Comparison of ENCODE assay signal across 1 cellular context in genomic region chr1:57218487-57219079, GRCh38.
A peak's percentile ranks its signal among the peaks of the same experiment; 100 is the strongest.
TF ChIP-seq lines count a peak whose summit lies in the region.

No MANE protein-coding gene starts in this region.

TF ChIP-seq in K562, 482 proteins besides CTCF, POLR2A, EP300 and RAD21 (continued from another document and continues in another):
- TF ChIP-seq ZNF407 (IDR thresholded peaks at IDR 0.05; ENCODE audit: low read depth), result no peak
- TF ChIP-seq ARID4B (CRISPR knock-in tag; IDR thresholded peaks at IDR 0.05), result no peak
- TF ChIP-seq TEAD1 (CRISPR knock-in tag; IDR thresholded peaks at IDR 0.05), result peak in 1 of 2 experiments; percentile 81; a peak in 2 of 4 replicates
- no peak for TF ChIP-seq BRD9 (IDR thresholded peaks at IDR 0.05; ENCODE audit: low read depth, partially characterized antibody)
- no peak for TF ChIP-seq TOE1 (IDR thresholded peaks at IDR 0.05; ENCODE audit: borderline replicate concordance)
- TF ChIP-seq TOE1 (CRISPR knock-in tag; IDR thresholded peaks at IDR 0.05; ENCODE audit: borderline replicate concordance, low read depth), result no peak
- TF ChIP-seq PRMT5 (CRISPR knock-in tag; IDR thresholded peaks at IDR 0.05), result no peak
- TF ChIP-seq ZNF212 (CRISPR knock-in tag; IDR thresholded peaks at IDR 0.05), result no peak
- TF ChIP-seq U2AF2 (optimal IDR thresholded peaks at IDR 0.05; ENCODE audit: low read depth, low read length), result no peak
- TF ChIP-seq FOXA1 (IDR thresholded peaks at IDR 0.05; ENCODE audit: borderline replicate concordance), result no peak
- 0 out of 2 replicates have a peak, but pooled peaks have one; percentile 40 for TF ChIP-seq SMAD3 (CRISPR knock-in tag; conservative IDR thresholded peaks at IDR 0.05)
- TF ChIP-seq XRCC3 (IDR thresholded peaks at IDR 0.05), result no peak
- no peak for TF ChIP-seq ZNF764 (CRISPR knock-in tag; IDR thresholded peaks at IDR 0.05; ENCODE audit: low read depth)
- no peak for TF ChIP-seq FUS (optimal IDR thresholded peaks at IDR 0.05; ENCODE audit: low read depth, low read length)
- no peak for TF ChIP-seq RB1 (IDR thresholded peaks at IDR 0.05; ENCODE audit: low read depth)
- peak; percentile 93; the same call in 1 of the 2 replicates for TF ChIP-seq CC2D1A (IDR thresholded peaks at IDR 0.05)
- peak; percentile 99 for TF ChIP-seq TEAD4 (IDR thresholded peaks at IDR 0.05; ENCODE audit: low read length)
- no peak for TF ChIP-seq TEAD4 (CRISPR knock-in tag; IDR thresholded peaks at IDR 0.05; ENCODE audit: borderline replicate concordance)
- 0 out of 2 replicates have a peak, but pooled peaks have one; percentile 27 for TF ChIP-seq NR4A1 (CRISPR knock-in tag; IDR thresholded peaks at IDR 0.05)
- TF ChIP-seq NR4A1 (tag; IDR thresholded peaks at IDR 0.05), result 0 out of 2 replicates have a peak, but pooled peaks have one; percentile 52
- TF ChIP-seq MEIS2 (IDR thresholded peaks at IDR 0.05; ENCODE audit: partially characterized antibody), result peak; percentile 92
- no peak for TF ChIP-seq XRCC5 (IDR thresholded peaks at IDR 0.05; ENCODE audit: low read depth, low read length)
- TF ChIP-seq CHAMP1 (IDR thresholded peaks at IDR 0.05), result peak; percentile 67; the same call in 1 of the 2 replicates
- peak; percentile 59; the same call in 1 of the 2 replicates for TF ChIP-seq BCOR (IDR thresholded peaks at IDR 0.05)
- no peak for TF ChIP-seq ZFX (CRISPR knock-in tag; IDR thresholded peaks at IDR 0.05)
- peak; percentile 60 for TF ChIP-seq NEUROD1 (IDR thresholded peaks at IDR 0.05; ENCODE audit: borderline replicate concordance, low read depth, low read length, partially characterized antibody)
- 0 out of 2 replicates have a peak, but pooled peaks have one; percentile 41 for TF ChIP-seq EHMT2 (IDR thresholded peaks at IDR 0.05)
- no peak for TF ChIP-seq HDAC8 (tag; IDR thresholded peaks at IDR 0.05)
- no peak for TF ChIP-seq HDAC6 (IDR thresholded peaks at IDR 0.05; ENCODE audit: low read depth, low read length)
- TF ChIP-seq E2F5 (CRISPR knock-in tag; IDR thresholded peaks at IDR 0.05), result no peak
- TF ChIP-seq ZNF311 (CRISPR knock-in tag; IDR thresholded peaks at IDR 0.05), result no peak
- TF ChIP-seq RBBP5 (IDR thresholded peaks at IDR 0.05; ENCODE audit: borderline replicate concordance, insufficient read depth, low read length, poor library complexity, severe bottlenecking), result no peak
- peak in 1 of 2 experiments; percentile 96; a peak in 2 of 4 replicates for TF ChIP-seq ZMIZ1 (IDR thresholded peaks at IDR 0.05; ENCODE audit: low read depth in 2 of 2, low read length in 2 of 2)
- TF ChIP-seq CCAR2 (IDR thresholded peaks at IDR 0.05; ENCODE audit: low read depth, low read length), result no peak
- no peak for TF ChIP-seq TCFL5 (CRISPR knock-in tag; conservative IDR thresholded peaks at IDR 0.05)
- no peak for TF ChIP-seq CEBPG (CRISPR knock-in tag; IDR thresholded peaks at IDR 0.05)
- no peak for TF ChIP-seq CEBPG (tag; conservative IDR thresholded peaks at IDR 0.05 in 1 of 2, IDR thresholded peaks at IDR 0.05 in 1 of 2)
- TF ChIP-seq PTRF (tag; IDR thresholded peaks at IDR 0.05), result no peak
- TF ChIP-seq STAG1 (CRISPR knock-in tag; IDR thresholded peaks at IDR 0.05; ENCODE audit: borderline replicate concordance), result no peak
- no peak for TF ChIP-seq ZNF511 (CRISPR knock-in tag; IDR thresholded peaks at IDR 0.05)
- no peak for TF ChIP-seq E2F4 (CRISPR knock-in tag; IDR thresholded peaks at IDR 0.05; ENCODE audit: low read depth)
- peak; percentile 78 for TF ChIP-seq HES1 (IDR thresholded peaks at IDR 0.05; ENCODE audit: low read depth)
- TF ChIP-seq CHD2 (IDR thresholded peaks at IDR 0.05; ENCODE audit: low read depth, low read length), result no peak
